37 cellular contexts compared by ENCODE assay signal in genomic region chr12:116033765-116034164, GRCh38.
"Had no signal": no experiment of that assay in that cellular context is flagged by ENCODE, and none has a peak within 500 bp of the region (broad histone marks: within the 10 kb centered on the region; RNA-seq: fewer than 3 reads in every experiment).

No MANE protein-coding gene starts in this region.

- H3K27me3 ChIP-seq: adrenal gland, MG63 had no signal

- H3K4me3 Mint-ChIP-seq: activated B cell treated with CpG ODN at 0.5 μM for 24 hours; activated CD4-positive, alpha-beta memory T cell treated with anti-CD3 and anti-CD28 coated beads for 36 hours; activated naive CD4-positive, alpha-beta T cell treated with anti-CD3 and anti-CD28 coated beads for 36 hours; activated T-cell treated with anti-CD3 and anti-CD28 coated beads, Interleukin-2, amount 50 U/mL, for 4 hours; activated T-helper 1 cell treated with anti-CD3 and anti-CD28 coated beads, Interleukin-12 subunit alpha, Interleukin-12 subunit beta, Interleukin-2, Interleukin-4 antibody, amounts not matched to agents 30 ng/mL and 10 ng/mL and 1 ng/mL, durations not matched to agents 14 hours and 24 hours and 36 hours; brain had no signal

- H3K27ac ChIP-seq: adrenal gland, PC-9, VCaP had no signal

- H3K27ac Mint-ChIP-seq: activated B cell treated with CpG ODN at 0.5 μM for 24 hours; activated CD4-positive, alpha-beta memory T cell treated with anti-CD3 and anti-CD28 coated beads for 36 hours; activated naive CD4-positive, alpha-beta T cell treated with anti-CD3 and anti-CD28 coated beads for 36 hours; activated naive CD4-positive, alpha-beta T cell treated with anti-CD3 and anti-CD28 coated beads, Interleukin-2, amount 50 U/mL, for 72 hours; activated T-helper 1 cell treated with anti-CD3 and anti-CD28 coated beads, Interleukin-12 subunit alpha, Interleukin-12 subunit beta, Interleukin-2, Interleukin-4 antibody, amounts not matched to agents 30 ng/mL and 10 ng/mL and 1 ng/mL, durations not matched to agents 14 hours and 24 hours and 36 hours; brain had no signal

- DNase-seq: activated B cell treated with CpG ODN at 0.5 μM for 24 hours; activated CD4-positive, alpha-beta memory T cell treated with anti-CD3 and anti-CD28 coated beads for 36 hours; activated CD4-positive, alpha-beta T cell treated with anti-CD3 and anti-CD28 coated beads for 4 hours; activated CD4-positive, alpha-beta T cell treated with anti-CD3 and anti-CD28 coated beads, Interleukin-2, amount 50 U/mL, for 1 hour; activated CD4-positive, CD25-positive, alpha-beta regulatory T cell treated with anti-CD3 and anti-CD28 coated beads, Interleukin-2, amount 50 U/mL, for 72 hours; activated CD8-positive, alpha-beta memory T cell treated with anti-CD3 and anti-CD28 coated beads, Interleukin-2, amount 50 U/mL, for 4 hours; activated gamma-delta T cell treated with Interleukin-2 at 50 U/mL for 16 hours; activated naive CD4-positive, alpha-beta T cell treated with anti-CD3 and anti-CD28 coated beads for 36 hours; activated T-cell treated with anti-CD3 and anti-CD28 coated beads for 4 hours; activated T-cell treated with anti-CD3 and anti-CD28 coated beads, Interleukin-2, amount 50 U/mL, for 4 hours; adrenal gland; central memory CD4-positive, alpha-beta T cell; Kasumi-1; KG1; MG63; NCI-H1048; NCI-H1105 treated with DMSO at 0.1 percent for 48 hours; NCI-H1436; NCI-H1694; NCI-H1930; NCI-H2081 treated with DMSO at 0.1 percent for 48 hours; NCI-H2171 treated with DMSO at 0.1 percent for 48 hours; NCI-H2227 treated with DMSO at 0.1 percent for 48 hours; NCI-H446; NCI-H524 treated with DMSO at 0.1 percent for 48 hours; NK-92 treated with Interleukin-12 subunit alpha and Interleukin-12 subunit beta, amount 100 ng/mL, for 24 hours; PC-9; Right ventricle myocardium superior; SW 1271; T-helper 1 cell; T-helper 2 cell; T-helper 9 cell had no signal

- H3K4me1 ChIP-seq: adrenal gland had no signal

- H3K36me3 ChIP-seq: adrenal gland, MG63 had no signal

- H3K9me3 ChIP-seq: adrenal gland, MG63 had no signal

- H3K27me3 Mint-ChIP-seq: activated B cell treated with CpG ODN at 0.5 μM for 24 hours; activated CD4-positive, alpha-beta memory T cell treated with anti-CD3 and anti-CD28 coated beads for 36 hours; brain had no signal

- FAIRE-seq: bronchial epithelial cell had no signal

- H3K4me3 ChIP-seq: adrenal gland, MG63, PC-9 had no signal

- H3K9me3 Mint-ChIP-seq: activated B cell treated with CpG ODN at 0.5 μM for 24 hours; activated T-cell treated with anti-CD3 and anti-CD28 coated beads, Interleukin-2, amount 50 U/mL, for 4 hours; activated T-helper 1 cell treated with anti-CD3 and anti-CD28 coated beads, Interleukin-12 subunit alpha, Interleukin-12 subunit beta, Interleukin-2, Interleukin-4 antibody, amounts not matched to agents 30 ng/mL and 10 ng/mL and 1 ng/mL, durations not matched to agents 14 hours and 24 hours and 36 hours had no signal

- ATAC-seq: activated naive CD4-positive, alpha-beta T cell treated with anti-CD3 and anti-CD28 coated beads, Interleukin-2, amount 50 U/mL, for 72 hours; activated T-cell treated with anti-CD3 and anti-CD28 coated beads, Interleukin-2, amount 50 U/mL, for 4 hours had no signal
